16 cellular contexts compared by ENCODE assay signal in genomic region chr15:100206643-100207042, GRCh38.
"Had no signal": no experiment of that assay in that cellular context is flagged by ENCODE, and none has a peak within 500 bp of the region (broad histone marks: within the 10 kb centered on the region; RNA-seq: fewer than 3 reads in every experiment).

No MANE protein-coding gene starts in this region.

- ATAC-seq: activated naive CD8-positive, alpha-beta T cell treated with anti-CD3 and anti-CD28 coated beads, Interleukin-2, amount 50 U/mL, for 24 hours; activated T-cell treated with anti-CD3 and anti-CD28 coated beads, Interleukin-2, amount 50 U/mL, for 4 hours; naive thymus-derived CD4-positive, alpha-beta T cell; stimulated activated naive CD8-positive, alpha-beta T cell treated with anti-CD3 and anti-CD28 coated beads, Interleukin-15, Interleukin-2, amounts not matched to agents 100 U/mL and 50 U/mL, for 24 hours had no signal

- H3K9me3 ChIP-seq: left ventricle myocardium inferior, pancreas, upper lobe of left lung had no signal

- H3K27ac ChIP-seq: left ventricle myocardium inferior, upper lobe of left lung had no signal

- H3K4me3 ChIP-seq: left ventricle myocardium inferior, pancreas, upper lobe of left lung had no signal

- FAIRE-seq: pancreas had no signal

- H3K4me1 ChIP-seq: upper lobe of left lung had no signal

- H3K27me3 ChIP-seq: pancreas, upper lobe of left lung had no signal

- DNase-seq: activated CD4-positive, alpha-beta T cell treated with anti-CD3 and anti-CD28 coated beads, Interleukin-2, amount 50 U/mL, for 1 hour; activated CD4-positive, CD25-positive, alpha-beta regulatory T cell treated with anti-CD3 and anti-CD28 coated beads, Interleukin-2, amount 50 U/mL, for 72 hours; activated CD8-positive, alpha-beta memory T cell treated with anti-CD3 and anti-CD28 coated beads, Interleukin-2, amount 50 U/mL, for 4 hours; activated naive CD4-positive, alpha-beta T cell treated with anti-CD3 and anti-CD28 coated beads, Interleukin-2, amount 10 ng/mL, durations not matched to agents 7 days and 5 days; activated naive CD8-positive, alpha-beta T cell treated with anti-CD3 and anti-CD28 coated beads, Interleukin-2, amount 50 U/mL, for 24 hours; activated T-cell treated with anti-CD3 and anti-CD28 coated beads, Interleukin-2, amount 50 U/mL, for 4 hours; cortex of kidney; hippocampal formation; left ventricle myocardium inferior; naive thymus-derived CD4-positive, alpha-beta T cell; stimulated activated naive CD8-positive, alpha-beta T cell treated with anti-CD3 and anti-CD28 coated beads, Interleukin-15, Interleukin-2, amounts not matched to agents 100 U/mL and 50 U/mL, for 24 hours; substantia nigra; T1000 had no signal

- H3K4me3 Mint-ChIP-seq: activated naive CD4-positive, alpha-beta T cell treated with anti-CD3 and anti-CD28 coated beads, Interleukin-2, amount 10 ng/mL, durations not matched to agents 7 days and 5 days; activated naive CD8-positive, alpha-beta T cell treated with anti-CD3 and anti-CD28 coated beads, Interleukin-2, amount 50 U/mL, for 24 hours; activated T-cell treated with anti-CD3 and anti-CD28 coated beads, Interleukin-2, amount 50 U/mL, for 4 hours; central memory CD8-positive, alpha-beta T cell; naive thymus-derived CD4-positive, alpha-beta T cell had no signal

- H3K9me3 Mint-ChIP-seq: activated naive CD4-positive, alpha-beta T cell treated with anti-CD3 and anti-CD28 coated beads, Interleukin-2, amount 10 ng/mL, durations not matched to agents 7 days and 5 days; activated naive CD8-positive, alpha-beta T cell treated with anti-CD3 and anti-CD28 coated beads, Interleukin-2, amount 50 U/mL, for 24 hours; activated T-cell treated with anti-CD3 and anti-CD28 coated beads, Interleukin-2, amount 50 U/mL, for 4 hours; central memory CD8-positive, alpha-beta T cell had no signal

- H3K36me3 ChIP-seq: left ventricle myocardium inferior, pancreas, upper lobe of left lung had no signal

- H3K27ac Mint-ChIP-seq: activated naive CD4-positive, alpha-beta T cell treated with anti-CD3 and anti-CD28 coated beads, Interleukin-2, amount 10 ng/mL, durations not matched to agents 7 days and 5 days; activated naive CD8-positive, alpha-beta T cell treated with anti-CD3 and anti-CD28 coated beads, Interleukin-2, amount 50 U/mL, for 24 hours; naive thymus-derived CD4-positive, alpha-beta T cell had no signal

- H3K36me3 Mint-ChIP-seq: activated naive CD4-positive, alpha-beta T cell treated with anti-CD3 and anti-CD28 coated beads, Interleukin-2, amount 10 ng/mL, durations not matched to agents 7 days and 5 days had no signal

- H3K27me3 Mint-ChIP-seq: central memory CD8-positive, alpha-beta T cell had no signal
